ENCODE assay signal across 22 cellular contexts in genomic region chr7:443279-443833, GRCh38.
A peak's percentile ranks its signal among the peaks of the same experiment; 100 is the strongest.
DNase-seq lines count a peak whose midpoint lies in the region; ATAC-seq, FAIRE-seq and TF ChIP-seq lines count a peak whose summit lies in the region.
"Had no signal": no experiment of that assay in that cellular context is flagged by ENCODE, and none has a peak within 500 bp of the region (broad histone marks: within the 10 kb centered on the region; RNA-seq: fewer than 3 reads in every experiment).

No MANE protein-coding gene starts in this region.

- H3K79me1 ChIP-seq in neuronal stem cell (ENCODE audit: low read depth, low read length): peaks cover 4% of the 10 kb centered on the region

- H3K79me2 ChIP-seq in K562 (ENCODE audit: control insufficient read depth, insufficient read depth, low read length) (no peaks in the 10 kb centered on the region), PC-3 (ENCODE audit: low read length) (no peaks in the 10 kb centered on the region)

- intact Hi-C loops in K562 (cut with micrococcal nuclease): no loop called here
- intact Hi-C loops in PC-3 (cut with micrococcal nuclease): no loop called here

- TF ChIP-seq RAD21 in K562 (CRISPR knock-in tag; conservative IDR thresholded peaks at IDR 0.05 in 1 of 2, IDR thresholded peaks at IDR 0.05 in 1 of 2): no peak

- WGBS in K562 (ENCODE audit: insufficient coverage, low coverage, missing lambda C conversion rate): 7% methylated on average over 1 of the region's 1 CpG
- 100% methylated on average over 1 of the region's 1 CpG; no CpG with 5 or more reads in 1 of the 2 donors for WGBS in neuronal stem cell (ENCODE audit: extremely low coverage in 2 of 2, insufficient read length in 2 of 2, insufficient replicate concordance in 1 of 2), 2 donors

- no peak overlapping the region for H2AFZ ChIP-seq in K562 (ENCODE audit: low read depth, low read length)
- no peak overlapping the region for H2AFZ ChIP-seq in neuronal stem cell (ENCODE audit: low read length)
- no peak overlapping the region for H2AFZ ChIP-seq in PC-3 (ENCODE audit: low read length)

- no peak for FAIRE-seq in K562 (lab: Jason Lieb, UNC)
- FAIRE-seq in urothelium cell line (lab: Jason Lieb, UNC): peak; percentile 99
- FAIRE-seq: A549, D721Med, G401.6, GM12891, GM19239 had no signal

- H3K23ac ChIP-seq in neuronal stem cell (ENCODE audit: low read depth, low read length, poor library complexity): peak overlapping the region; percentile 55

- H3K36me3 ChIP-seq in HEK293 (ENCODE audit: control insufficient read depth in 2 of 2, insufficient read depth in 1 of 2, low read length in 2 of 2) (no peaks in the 10 kb centered on the region), K562 (ENCODE audit: control insufficient read depth, insufficient read depth, low read length) (no peaks in the 10 kb centered on the region), neuronal stem cell (replicated peaks in 1 of 2; ENCODE audit: control insufficient read depth in 2 of 2, insufficient read depth in 2 of 2, low read length in 2 of 2) (no peaks in the 10 kb centered on the region), PC-3 (ENCODE audit: low read depth, low read length) (no peaks in the 10 kb centered on the region)
- H3K36me3 ChIP-seq: BLaER1 treated with 17β-estradiol and CSF1 and Interleukin-3, amounts not matched to agents 10 nM and 100 nM had no signal

- H3K4ac ChIP-seq in neuronal stem cell (ENCODE audit: low read length): no peak overlapping the region

- no peak for TF ChIP-seq CTCF in HEK293 (tag by site-specific recombination; IDR thresholded peaks at IDR 0.05)
- no peak for TF ChIP-seq CTCF in K562 (IDR thresholded peaks at IDR 0.05 in 2 of 3, conservative IDR thresholded peaks at IDR 0.05 in 1 of 3; ENCODE audit: insufficient read depth in 2 of 3, low read depth in 1 of 3, low read length in 3 of 3)
- TF ChIP-seq CTCF in PC-3 (conservative IDR thresholded peaks at IDR 0.05; ENCODE audit: low read depth, low read length): no peak

- H3K9me2 ChIP-seq in PC-3 (replicated peaks; ENCODE audit: low read length): no peaks in the 10 kb centered on the region

- no peaks in the 10 kb centered on the region for H3K9me3 ChIP-seq in HEK293 (ENCODE audit: control insufficient read depth, insufficient read depth, low read depth, low read length)
- H3K9me3 ChIP-seq in K562 (replicated peaks; ENCODE audit: control insufficient read depth, insufficient read depth, low read depth, low read length): no peaks in the 10 kb centered on the region
- peaks cover 0 to 2% of the 10 kb centered on the region in 2 donors for H3K9me3 ChIP-seq in neuronal stem cell (replicated peaks in 1 of 2; ENCODE audit: control insufficient read depth in 2 of 2, insufficient read depth in 1 of 2, low read depth in 1 of 2, low read length in 2 of 2)
- no peaks in the 10 kb centered on the region for H3K9me3 ChIP-seq in PC-3 (ENCODE audit: low read length)
- H3K9me3 ChIP-seq: A549, Caco-2 had no signal

- H3K9ac ChIP-seq in K562 (ENCODE audit: insufficient read depth in 1 of 2, low read depth in 2 of 2, low read length in 2 of 2) (no peak overlapping the region), neuronal stem cell (ENCODE audit: low read depth, low read length, poor library complexity) (no peak overlapping the region), PC-3 (ENCODE audit: low read length) (no peak overlapping the region)
- H3K9ac ChIP-seq: BLaER1 treated with 17β-estradiol and CSF1 and Interleukin-3, amounts not matched to agents 10 nM and 100 nM had no signal

- POLR2A ChIA-PET in HEK293 (lab: Yijun Ruan, JAX): no interaction called here
- POLR2A ChIA-PET in K562 (lab: Yijun Ruan, JAX): no interaction called here
- POLR2A ChIA-PET in PC-3 (lab: Charles Lee; ENCODE audit: unreplicated experiment): no interaction called here

- BruUV-seq in K562 (replicated peaks; lab: Mats Ljungman, UMichigan) (no TSS peak), PC-3 (replicated peaks; lab: Mats Ljungman, UMichigan) (no TSS peak)

- CTCF ChIA-PET in HEK293 (lab: Yijun Ruan, JAX): interaction anchor here (0.6 kb wide), 1 partner anchor 265 kb away, joined by 4 read pairs; no protein-coding TSS in a partner anchor
- CTCF ChIA-PET in K562 (lab: Yijun Ruan, JAX; ENCODE audit: low intra/inter-chr PET ratio): no interaction called here
- CTCF ChIA-PET in PC-3 (lab: Charles Lee): no interaction called here

- H3K4me2 ChIP-seq in K562 (ENCODE audit: insufficient read depth, low read length): no peak overlapping the region
- H3K4me2 ChIP-seq in neuronal stem cell (ENCODE audit: insufficient read depth, low read length, poor library complexity, severe bottlenecking): no peak overlapping the region
- no peak overlapping the region for H3K4me2 ChIP-seq in PC-3 (ENCODE audit: low read length)
- H3K4me2 ChIP-seq: A549; BLaER1 treated with 17β-estradiol and CSF1 and Interleukin-3, amounts not matched to agents 10 nM and 100 nM had no signal

- H4K20me1 ChIP-seq in K562 (replicated peaks; ENCODE audit: control insufficient read depth, insufficient read depth, low read length) (no peaks in the 10 kb centered on the region), PC-3 (ENCODE audit: low read length) (no peaks in the 10 kb centered on the region)
- H4K20me1 ChIP-seq: BLaER1 treated with 17β-estradiol and CSF1 and Interleukin-3, amounts not matched to agents 10 nM and 100 nM had no signal

- no peaks in the 10 kb centered on the region for H3K9me1 ChIP-seq in K562 (ENCODE audit: control insufficient read depth, insufficient read depth, low read length)

- H2AK5ac ChIP-seq in neuronal stem cell (ENCODE audit: low read depth, low read length): no peak overlapping the region

- no peak for ATAC-seq in K562
- ATAC-seq in HG02759 (IDR thresholded peaks at IDR 0.05; ENCODE audit: unreplicated experiment): no peak
- no peak for ATAC-seq in PC-3
- ATAC-seq: CD8-positive, alpha-beta T cell had no signal

- H2BK5ac ChIP-seq in neuronal stem cell (ENCODE audit: low read length): no peak overlapping the region

- no peak overlapping the region for H4K91ac ChIP-seq in neuronal stem cell (ENCODE audit: low read depth, low read length, poor library complexity)

- H3K4me3 ChIP-seq in HEK293 (ENCODE audit: low read depth, low read length): no peak overlapping the region
- H3K4me3 ChIP-seq in K562: no peak overlapping the region
- H3K4me3 ChIP-seq in neuronal stem cell (ENCODE audit: low read length in 2 of 2): no peak overlapping the region
- H3K4me3 ChIP-seq in PC-3 (ENCODE audit: low read length): no peak overlapping the region
- H3K4me3 ChIP-seq: A549; BLaER1 treated with 17β-estradiol and CSF1 and Interleukin-3, amounts not matched to agents 10 nM and 100 nM had no signal

- H2BK120ac ChIP-seq in neuronal stem cell (ENCODE audit: low read depth, low read length): no peak overlapping the region

- no peak overlapping the region for H4K8ac ChIP-seq in neuronal stem cell (ENCODE audit: low read depth, low read length)

- H3K18ac ChIP-seq in neuronal stem cell (ENCODE audit: low read length): no peak overlapping the region

- no peak overlapping the region for H2BK15ac ChIP-seq in neuronal stem cell (ENCODE audit: low read length)

- H3K27ac ChIP-seq in HEK293 (ENCODE audit: extremely low read depth, low read depth, low read length) (no peak overlapping the region), K562 (ENCODE audit: extremely low read depth, low read depth, low read length) (no peak overlapping the region), neuronal stem cell (replicated peaks; ENCODE audit: low read length) (no peak overlapping the region), PC-3 (ENCODE audit: low read length) (no peak overlapping the region)
- H3K27ac ChIP-seq: 22Rv1; A549; BLaER1 treated with 17β-estradiol and CSF1 and Interleukin-3, amounts not matched to agents 10 nM and 100 nM; C4-2B had no signal

- no peak for TF ChIP-seq EP300 in K562 (IDR thresholded peaks at IDR 0.05; ENCODE audit: low read length)

- no peak for DNase-seq in K562 (ENCODE audit: extremely low read depth in 1 of 4, low spot score in 3 of 4)
- DNase-seq in neuronal stem cell (ENCODE audit: low spot score): no peak
- DNase-seq in urothelium cell line (ENCODE audit: low spot score): no peak
- no peak for DNase-seq in PC-3
- no peak for DNase-seq in cortex of kidney (lab: John Stamatoyannopoulos, UW)
- DNase-seq: AML-193; Caco-2; Calu3; CD4-positive, alpha-beta T cell; CD8-positive, alpha-beta T cell; DMS79 treated with DMSO at 0.1 percent for 48 hours; GF-D8 had no signal

- in situ Hi-C loops in K562 (cut with MboI): no loop called here

- peak overlapping the region; percentile 56 for H3K14ac ChIP-seq in neuronal stem cell (ENCODE audit: low read length)

- no peak for TF ChIP-seq POLR2A in K562 (conservative IDR thresholded peaks at IDR 0.05)

- no peaks in the 10 kb centered on the region for H3F3A ChIP-seq in PC-3 (ENCODE audit: low read length, unreplicated experiment)

- no peaks in the 10 kb centered on the region for H3K4me1 ChIP-seq in HEK293 (ENCODE audit: control insufficient read depth, insufficient read depth, low read length)
- peaks cover 0 to 33% of the 10 kb centered on the region in 2 experiments; a peak in 3 of 5 replicates for H3K4me1 ChIP-seq in K562 (replicated peaks in 1 of 2; ENCODE audit: control insufficient read depth in 2 of 2, insufficient read depth in 2 of 2, low read length in 2 of 2)
- H3K4me1 ChIP-seq in neuronal stem cell (ENCODE audit: control insufficient read depth in 2 of 2, insufficient read depth in 1 of 2, low read depth in 1 of 2, low read length in 2 of 2): peaks cover 0 to 9% of the 10 kb centered on the region in 2 donors
- no peaks in the 10 kb centered on the region for H3K4me1 ChIP-seq in PC-3 (ENCODE audit: insufficient read depth, low read length)
- H3K4me1 ChIP-seq: A549, Caco-2 had no signal

- H2BK12ac ChIP-seq in neuronal stem cell (ENCODE audit: low read length): no peak overlapping the region

- H3K27me3 ChIP-seq in K562 (ENCODE audit: control insufficient read depth in 2 of 2, insufficient read depth in 2 of 2, low read length in 2 of 2): peaks cover 0 to 18% of the 10 kb centered on the region in 2 experiments; a peak in 3 of 5 replicates
- H3K27me3 ChIP-seq in neuronal stem cell (ENCODE audit: control insufficient read depth in 3 of 3, insufficient read depth in 3 of 3, low read depth in 1 of 3, low read length in 3 of 3): peaks cover 0 to 7% (median 0%) of the 10 kb centered on the region in 3 experiments
- H3K27me3 ChIP-seq in PC-3 (ENCODE audit: low read length): no peaks in the 10 kb centered on the region
- H3K27me3 ChIP-seq: BLaER1 treated with 17β-estradiol and CSF1 and Interleukin-3, amounts not matched to agents 10 nM and 100 nM had no signal

TF ChIP-seq in K562, 482 proteins besides CTCF, POLR2A, EP300 and RAD21:
- TF ChIP-seq NFE2L1 (tag; IDR thresholded peaks at IDR 0.05; ENCODE audit: borderline replicate concordance, low read depth) (no peak), EHMT2 (IDR thresholded peaks at IDR 0.05) (peak; percentile 57), HDAC1 (IDR thresholded peaks at IDR 0.05) (peak in 1 of 2 experiments; percentile 40; a peak in 1 of 4 replicates), KDM1A (IDR thresholded peaks at IDR 0.05) (peak; percentile 23 to 26; a peak in 3 of 4 replicates), YBX1 (IDR thresholded peaks at IDR 0.05) (0 out of 2 replicates have a peak, but pooled peaks have one; percentile 31), SNAPC5 (CRISPR knock-in tag; IDR thresholded peaks at IDR 0.05) (no peak)
TF ChIP-seq in K562: peak in this region for 4.

Comparison
In these comparisons a context has a peak if more than half of its experiments do, and no peak if none do; other contexts are left out.
1. Of the 44 proteins assayed by ChIP-seq in both K562 and HEK293: peak only in K562: none; only in HEK293: ZBTB17, ZBTB26 and ZNF707; in both: none; in neither: 41.